ENCODE assay signal across 19 cellular contexts in genomic region chr21:35144978-35145377, GRCh38.
DNase-seq lines count a peak whose midpoint lies in the region; ATAC-seq, FAIRE-seq and TF ChIP-seq lines count a peak whose summit lies in the region.
"Had no signal": no experiment of that assay in that cellular context is flagged by ENCODE, and none has a peak within 500 bp of the region (broad histone marks: within the 10 kb centered on the region; RNA-seq: fewer than 3 reads in every experiment).

No MANE protein-coding gene starts in this region.

- intact Hi-C loops in activated CD4-positive, alpha-beta memory T cell treated with anti-CD3 and anti-CD28 coated beads for 36 hours (cut with micrococcal nuclease) = no loop called here
- intact Hi-C loops in K562 (cut with micrococcal nuclease) = loop anchor here (5.0 kb wide), 1 partner anchor 93 kb away; no protein-coding TSS in a partner anchor
- intact Hi-C loops in activated CD8-positive, alpha-beta T cell treated with anti-CD3 and anti-CD28 coated beads for 36 hours (cut with micrococcal nuclease) = no loop called here

- TF ChIP-seq CTCF in OCI-LY1 (IDR thresholded peaks at IDR 0.05; ENCODE audit: low read length) = no peak
- TF ChIP-seq CTCF in K562 (IDR thresholded peaks at IDR 0.05 in 2 of 3, conservative IDR thresholded peaks at IDR 0.05 in 1 of 3; ENCODE audit: insufficient read depth in 2 of 3, low read depth in 1 of 3, low read length in 3 of 3) = no peak
- no peak for TF ChIP-seq CTCF in activated CD8-positive, alpha-beta T cell treated with anti-CD3 and anti-CD28 coated beads for 36 hours (IDR thresholded peaks at IDR 0.05)

- H4K20me1 ChIP-seq in OCI-LY1 (ENCODE audit: insufficient read depth, low read length) (no peaks in the 10 kb centered on the region), K562 (replicated peaks; ENCODE audit: control insufficient read depth, insufficient read depth, low read length) (no peaks in the 10 kb centered on the region)
- H4K20me1 ChIP-seq: BLaER1 treated with 17β-estradiol and CSF1 and Interleukin-3, amounts not matched to agents 10 nM and 100 nM had no signal

- no peak overlapping the region for H3K4me3 Mint-ChIP-seq in activated CD4-positive, alpha-beta memory T cell treated with anti-CD3 and anti-CD28 coated beads for 36 hours
- no peak overlapping the region for H3K4me3 Mint-ChIP-seq in activated CD4-positive, alpha-beta memory T cell treated with anti-CD3 and anti-CD28 coated beads, Interleukin-2, amount 10 ng/mL, durations not matched to agents 7 days and 5 days
- H3K4me3 Mint-ChIP-seq in activated CD8-positive, alpha-beta T cell treated with anti-CD3 and anti-CD28 coated beads for 36 hours = no peak overlapping the region
- H3K4me3 Mint-ChIP-seq: B cell; CD8-positive, alpha-beta T cell; IgD-negative memory B cell had no signal

- peaks cover 2% of the 10 kb centered on the region; the same call in 1 of the 2 replicates for H3K9me3 ChIP-seq in OCI-LY1 (ENCODE audit: low read length)
- no peaks in the 10 kb centered on the region for H3K9me3 ChIP-seq in K562 (replicated peaks; ENCODE audit: control insufficient read depth, insufficient read depth, low read depth, low read length)
- H3K9me3 ChIP-seq: HAP-1 had no signal

- H3K27me3 ChIP-seq in OCI-LY1 (ENCODE audit: insufficient read depth, low read length) (no peaks in the 10 kb centered on the region), K562 (ENCODE audit: control insufficient read depth in 2 of 2, insufficient read depth in 2 of 2, low read length in 2 of 2) (no peaks in the 10 kb centered on the region)
- H3K27me3 ChIP-seq: BLaER1 treated with 17β-estradiol and CSF1 and Interleukin-3, amounts not matched to agents 10 nM and 100 nM had no signal

- TF ChIP-seq RAD21 in K562 (CRISPR knock-in tag; conservative IDR thresholded peaks at IDR 0.05 in 1 of 2, IDR thresholded peaks at IDR 0.05 in 1 of 2) = no peak

- in situ Hi-C loops in K562 (cut with MboI) = no loop called here

- BruUV-seq in K562 (replicated peaks; lab: Mats Ljungman, UMichigan) = no TSS peak

- no peak for TF ChIP-seq POLR2A in K562 (conservative IDR thresholded peaks at IDR 0.05)

- CTCF ChIA-PET in activated CD4-positive, alpha-beta memory T cell treated with anti-CD3 and anti-CD28 coated beads for 36 hours (lab: Charles Lee) = no interaction called here
- CTCF ChIA-PET in activated CD4-positive, alpha-beta memory T cell treated with anti-CD3 and anti-CD28 coated beads, Interleukin-2, amount 10 ng/mL, durations not matched to agents 7 days and 5 days (lab: Charles Lee) = no interaction called here
- CTCF ChIA-PET in K562 (lab: Yijun Ruan, JAX; ENCODE audit: low intra/inter-chr PET ratio) = no interaction called here
- CTCF ChIA-PET in activated CD8-positive, alpha-beta T cell treated with anti-CD3 and anti-CD28 coated beads for 36 hours (lab: Charles Lee) = no interaction called here

- no peaks in the 10 kb centered on the region for H3K9me3 Mint-ChIP-seq in activated CD4-positive, alpha-beta memory T cell treated with anti-CD3 and anti-CD28 coated beads for 36 hours
- peaks cover 5% of the 10 kb centered on the region for H3K9me3 Mint-ChIP-seq in activated CD4-positive, alpha-beta memory T cell treated with anti-CD3 and anti-CD28 coated beads, Interleukin-2, amount 10 ng/mL, durations not matched to agents 7 days and 5 days
- peaks cover 1% of the 10 kb centered on the region for H3K9me3 Mint-ChIP-seq in activated CD8-positive, alpha-beta T cell treated with anti-CD3 and anti-CD28 coated beads for 36 hours
- H3K9me3 Mint-ChIP-seq: CD8-positive, alpha-beta T cell had no signal

- POLR2A ChIA-PET in activated CD4-positive, alpha-beta memory T cell treated with anti-CD3 and anti-CD28 coated beads for 36 hours (lab: Charles Lee) = interaction anchor here (0.6 kb wide), 1 partner anchor 97 kb away, joined by 3 read pairs; no protein-coding TSS in a partner anchor
- POLR2A ChIA-PET in activated CD4-positive, alpha-beta memory T cell treated with anti-CD3 and anti-CD28 coated beads, Interleukin-2, amount 10 ng/mL, durations not matched to agents 7 days and 5 days (lab: Charles Lee) = no interaction called here
- POLR2A ChIA-PET in K562 (lab: Yijun Ruan, JAX) = interaction anchor here (0.8 kb wide), 1 partner anchor 150 kb away, joined by 4 read pairs; no protein-coding TSS in a partner anchor
- POLR2A ChIA-PET in activated CD8-positive, alpha-beta T cell treated with anti-CD3 and anti-CD28 coated beads for 36 hours (lab: Charles Lee) = no interaction called here

- no peak for DNase-seq in activated CD4-positive, alpha-beta memory T cell treated with anti-CD3 and anti-CD28 coated beads for 36 hours
- no peak for DNase-seq in activated CD4-positive, alpha-beta memory T cell treated with anti-CD3 and anti-CD28 coated beads, Interleukin-2, amount 10 ng/mL, durations not matched to agents 7 days and 5 days
- DNase-seq in K562 (ENCODE audit: extremely low read depth in 1 of 4, low spot score in 3 of 4) = no peak
- DNase-seq in activated CD8-positive, alpha-beta T cell treated with anti-CD3 and anti-CD28 coated beads for 36 hours = no peak
- DNase-seq: CD8-positive, alpha-beta T cell; DMS 273 treated with DMSO at 0.1 percent for 48 hours; DMS53; DND-41; EL; GM23248 had no signal

- H3K4me1 ChIP-seq in OCI-LY1 (ENCODE audit: insufficient read depth, low read length, severe bottlenecking) (peaks cover 48% of the 10 kb centered on the region), K562 (replicated peaks in 1 of 2; ENCODE audit: control insufficient read depth in 2 of 2, insufficient read depth in 2 of 2, low read length in 2 of 2) (peaks cover 0 to 4% of the 10 kb centered on the region in 2 experiments; a peak in 2 of 5 replicates)
- H3K4me1 ChIP-seq: HAP-1 had no signal

- no peaks in the 10 kb centered on the region for H3K9me1 ChIP-seq in K562 (ENCODE audit: control insufficient read depth, insufficient read depth, low read length)

- no peak for TF ChIP-seq EP300 in K562 (IDR thresholded peaks at IDR 0.05; ENCODE audit: low read length)

- H3K4me3 ChIP-seq in OCI-LY1 (ENCODE audit: low read depth, low read length, poor library complexity, severe bottlenecking) = no peak overlapping the region
- H3K4me3 ChIP-seq in K562 = no peak overlapping the region
- H3K4me3 ChIP-seq: BLaER1 treated with 17β-estradiol and CSF1 and Interleukin-3, amounts not matched to agents 10 nM and 100 nM; GM12878; GM23248; HAP-1 had no signal

- H3K79me2 ChIP-seq in OCI-LY1 (ENCODE audit: insufficient read depth, low read length) = no peaks in the 10 kb centered on the region
- no peaks in the 10 kb centered on the region for H3K79me2 ChIP-seq in K562 (ENCODE audit: control insufficient read depth, insufficient read depth, low read length)

- no peaks in the 10 kb centered on the region for H3K9me2 ChIP-seq in OCI-LY1 (ENCODE audit: low read depth, low read length)

- H3K4me2 ChIP-seq in OCI-LY1 (ENCODE audit: low read length) (peak overlapping the region; percentile 0; the same call in 1 of the 2 replicates), K562 (ENCODE audit: insufficient read depth, low read length) (no peak overlapping the region)
- H3K4me2 ChIP-seq: BLaER1 treated with 17β-estradiol and CSF1 and Interleukin-3, amounts not matched to agents 10 nM and 100 nM had no signal

- H3K36me3 ChIP-seq in OCI-LY1 (ENCODE audit: insufficient read depth, low read length) = no peaks in the 10 kb centered on the region
- no peaks in the 10 kb centered on the region for H3K36me3 ChIP-seq in K562 (ENCODE audit: control insufficient read depth, insufficient read depth, low read length)
- H3K36me3 ChIP-seq: BLaER1 treated with 17β-estradiol and CSF1 and Interleukin-3, amounts not matched to agents 10 nM and 100 nM; HAP-1 had no signal

- peak overlapping the region; percentile 59 for H3K27ac Mint-ChIP-seq in activated CD4-positive, alpha-beta memory T cell treated with anti-CD3 and anti-CD28 coated beads for 36 hours
- no peak overlapping the region for H3K27ac Mint-ChIP-seq in activated CD4-positive, alpha-beta memory T cell treated with anti-CD3 and anti-CD28 coated beads, Interleukin-2, amount 10 ng/mL, durations not matched to agents 7 days and 5 days
- no peak overlapping the region for H3K27ac Mint-ChIP-seq in activated CD8-positive, alpha-beta T cell treated with anti-CD3 and anti-CD28 coated beads for 36 hours
- H3K27ac Mint-ChIP-seq: B cell; CD8-positive, alpha-beta T cell; IgD-negative memory B cell had no signal

- H2AFZ ChIP-seq in OCI-LY1 (ENCODE audit: low read length) (no peak overlapping the region), K562 (ENCODE audit: low read depth, low read length) (no peak overlapping the region; the same call in 1 of the 2 replicates)
- H2AFZ ChIP-seq: GM23248 had no signal

- H3K4me1 Mint-ChIP-seq in activated CD4-positive, alpha-beta memory T cell treated with anti-CD3 and anti-CD28 coated beads for 36 hours (ENCODE audit: low read depth) = peaks cover 43% of the 10 kb centered on the region
- H3K4me1 Mint-ChIP-seq in activated CD4-positive, alpha-beta memory T cell treated with anti-CD3 and anti-CD28 coated beads, Interleukin-2, amount 10 ng/mL, durations not matched to agents 7 days and 5 days = peaks cover 2% of the 10 kb centered on the region
- peaks cover 38% of the 10 kb centered on the region for H3K4me1 Mint-ChIP-seq in activated CD8-positive, alpha-beta T cell treated with anti-CD3 and anti-CD28 coated beads for 36 hours (ENCODE audit: low read depth)
- H3K4me1 Mint-ChIP-seq: B cell had no signal

- peaks cover 3% of the 10 kb centered on the region for H3K36me3 Mint-ChIP-seq in activated CD4-positive, alpha-beta memory T cell treated with anti-CD3 and anti-CD28 coated beads for 36 hours
- H3K36me3 Mint-ChIP-seq in activated CD4-positive, alpha-beta memory T cell treated with anti-CD3 and anti-CD28 coated beads, Interleukin-2, amount 10 ng/mL, durations not matched to agents 7 days and 5 days (ENCODE audit: low read depth) = no peaks in the 10 kb centered on the region
- no peaks in the 10 kb centered on the region for H3K36me3 Mint-ChIP-seq in activated CD8-positive, alpha-beta T cell treated with anti-CD3 and anti-CD28 coated beads for 36 hours (ENCODE audit: low read depth)
- H3K36me3 Mint-ChIP-seq: CD8-positive, alpha-beta T cell had no signal

- H3F3A ChIP-seq in OCI-LY1 (ENCODE audit: insufficient read depth, low read length) = no peaks in the 10 kb centered on the region

- H3K27ac ChIP-seq in OCI-LY1 (ENCODE audit: low read depth, low read length, poor library complexity, severe bottlenecking) = peak overlapping the region; percentile 47
- no peak overlapping the region for H3K27ac ChIP-seq in K562 (ENCODE audit: extremely low read depth, low read depth, low read length)
- H3K27ac ChIP-seq: BLaER1 treated with 17β-estradiol and CSF1 and Interleukin-3, amounts not matched to agents 10 nM and 100 nM; GM23248 had no signal

- H3K27me3 Mint-ChIP-seq in activated CD4-positive, alpha-beta memory T cell treated with anti-CD3 and anti-CD28 coated beads for 36 hours = peaks cover 1% of the 10 kb centered on the region
- peaks cover 6% of the 10 kb centered on the region for H3K27me3 Mint-ChIP-seq in activated CD4-positive, alpha-beta memory T cell treated with anti-CD3 and anti-CD28 coated beads, Interleukin-2, amount 10 ng/mL, durations not matched to agents 7 days and 5 days
- no peaks in the 10 kb centered on the region for H3K27me3 Mint-ChIP-seq in activated CD8-positive, alpha-beta T cell treated with anti-CD3 and anti-CD28 coated beads for 36 hours

- 32% methylated on average over 2 of the region's 2 CpGs for WGBS in K562 (ENCODE audit: insufficient coverage, low coverage, missing lambda C conversion rate)

- ATAC-seq in K562 (peak; percentile 28; the same call in 1 of the 3 replicates), HG02623 (IDR thresholded peaks at IDR 0.05; ENCODE audit: unreplicated experiment) (no peak)
- ATAC-seq in activated CD8-positive, alpha-beta T cell treated with anti-CD3 and anti-CD28 coated beads for 36 hours = no peak
- ATAC-seq: CD8-positive, alpha-beta T cell; GM12878 had no signal

- FAIRE-seq in K562 (lab: Jason Lieb, UNC) = no peak
- FAIRE-seq: GM12878, GM18507, HTR-8/SVneo had no signal

- no peak overlapping the region for H3K9ac ChIP-seq in OCI-LY1 (ENCODE audit: low read length)
- H3K9ac ChIP-seq in K562 (ENCODE audit: insufficient read depth in 1 of 2, low read depth in 2 of 2, low read length in 2 of 2) = no peak overlapping the region
- H3K9ac ChIP-seq: BLaER1 treated with 17β-estradiol and CSF1 and Interleukin-3, amounts not matched to agents 10 nM and 100 nM; GM23248 had no signal

Comparison
In these comparisons a context has a peak if more than half of its experiments do, and no peak if none do; other contexts are left out.
1. POLR2A ChIA-PET loops: an anchor here in activated CD4-positive, alpha-beta memory T cell treated with anti-CD3 and anti-CD28 coated beads for 36 hours (0.6 kb wide) and K562 (0.8 kb wide); none called in activated CD4-positive, alpha-beta memory T cell treated with anti-CD3 and anti-CD28 coated beads, Interleukin-2, amount 10 ng/mL, durations not matched to agents 7 days and 5 days and activated CD8-positive, alpha-beta T cell treated with anti-CD3 and anti-CD28 coated beads for 36 hours.